2 cellular contexts compared by ENCODE assay signal in the genomic region with DNA sequence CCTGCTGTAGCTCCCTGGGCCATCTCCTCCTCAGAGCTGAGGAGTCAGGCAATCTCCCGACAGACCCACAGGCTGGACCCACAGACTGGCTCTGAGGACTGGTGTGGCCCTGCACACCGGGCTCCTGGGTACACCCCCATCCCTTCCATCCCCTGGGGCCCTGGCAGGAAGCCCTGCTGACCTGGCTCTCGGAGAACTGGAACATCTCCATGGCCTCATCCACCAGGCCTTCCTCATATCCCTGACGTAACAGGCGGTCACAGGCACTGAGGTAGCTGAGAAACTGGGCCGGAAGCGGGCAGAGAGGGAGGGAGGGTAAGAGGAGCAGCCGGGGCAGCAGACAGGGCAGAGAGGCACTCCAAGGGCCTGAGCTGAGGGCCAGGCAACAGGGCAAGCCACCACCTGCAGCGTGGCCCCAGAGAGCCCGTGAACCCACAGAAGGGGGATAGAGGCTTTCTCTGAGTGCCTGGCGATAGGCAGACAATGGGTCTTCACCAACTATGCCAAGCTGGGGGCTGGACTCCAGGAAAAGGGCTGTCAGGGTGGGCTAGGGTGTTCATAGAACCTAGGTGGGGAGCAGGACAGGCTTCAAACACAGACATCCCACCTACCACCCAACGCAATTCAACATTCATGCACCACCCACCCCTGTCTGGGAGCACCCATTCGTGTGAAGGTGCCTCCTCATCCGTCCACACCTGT.
TF ChIP-seq lines count a peak whose summit lies in the region.

No MANE protein-coding gene starts in this region.

TF ChIP-seq in SK-N-SH, 30 proteins besides CTCF, POLR2A, EP300 and RAD21 (continued from another document):
- TF ChIP-seq, protein P1, sequence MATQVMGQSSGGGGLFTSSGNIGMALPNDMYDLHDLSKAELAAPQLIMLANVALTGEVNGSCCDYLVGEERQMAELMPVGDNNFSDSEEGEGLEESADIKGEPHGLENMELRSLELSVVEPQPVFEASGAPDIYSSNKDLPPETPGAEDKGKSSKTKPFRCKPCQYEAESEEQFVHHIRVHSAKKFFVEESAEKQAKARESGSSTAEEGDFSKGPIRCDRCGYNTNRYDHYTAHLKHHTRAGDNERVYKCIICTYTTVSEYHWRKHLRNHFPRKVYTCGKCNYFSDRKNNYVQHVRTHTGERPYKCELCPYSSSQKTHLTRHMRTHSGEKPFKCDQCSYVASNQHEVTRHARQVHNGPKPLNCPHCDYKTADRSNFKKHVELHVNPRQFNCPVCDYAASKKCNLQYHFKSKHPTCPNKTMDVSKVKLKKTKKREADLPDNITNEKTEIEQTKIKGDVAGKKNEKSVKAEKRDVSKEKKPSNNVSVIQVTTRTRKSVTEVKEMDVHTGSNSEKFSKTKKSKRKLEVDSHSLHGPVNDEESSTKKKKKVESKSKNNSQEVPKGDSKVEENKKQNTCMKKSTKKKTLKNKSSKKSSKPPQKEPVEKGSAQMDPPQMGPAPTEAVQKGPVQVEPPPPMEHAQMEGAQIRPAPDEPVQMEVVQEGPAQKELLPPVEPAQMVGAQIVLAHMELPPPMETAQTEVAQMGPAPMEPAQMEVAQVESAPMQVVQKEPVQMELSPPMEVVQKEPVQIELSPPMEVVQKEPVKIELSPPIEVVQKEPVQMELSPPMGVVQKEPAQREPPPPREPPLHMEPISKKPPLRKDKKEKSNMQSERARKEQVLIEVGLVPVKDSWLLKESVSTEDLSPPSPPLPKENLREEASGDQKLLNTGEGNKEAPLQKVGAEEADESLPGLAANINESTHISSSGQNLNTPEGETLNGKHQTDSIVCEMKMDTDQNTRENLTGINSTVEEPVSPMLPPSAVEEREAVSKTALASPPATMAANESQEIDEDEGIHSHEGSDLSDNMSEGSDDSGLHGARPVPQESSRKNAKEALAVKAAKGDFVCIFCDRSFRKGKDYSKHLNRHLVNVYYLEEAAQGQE (IDR thresholded peaks at IDR 0.05; ENCODE audit: low read depth, low read length), result no peak
- TF ChIP-seq MAX (IDR thresholded peaks at IDR 0.05; ENCODE audit: low read depth), result no peak
- no peak for TF ChIP-seq CHD2 (IDR thresholded peaks at IDR 0.05; ENCODE audit: low read length, partially characterized antibody)
- no peak for TF ChIP-seq GATA2 (CRISPR knock-in tag; IDR thresholded peaks at IDR 0.05)
TF ChIP-seq in SK-N-SH: peak in this region for 0.

TF ChIP-seq in SK-N-SH treated with all-trans-retinoic acid at 6 μM for 48 hours, 23 proteins besides CTCF, POLR2A, EP300 and RAD21 (continued from another document):
- TF ChIP-seq PATZ1 (CRISPR knock-in tag; IDR thresholded peaks at IDR 0.05; ENCODE audit: borderline replicate concordance), result no peak
- no peak for TF ChIP-seq ZFP30 (CRISPR knock-in tag; IDR thresholded peaks at IDR 0.05)
- TF ChIP-seq ZC3H10 (CRISPR knock-in tag; IDR thresholded peaks at IDR 0.05), result no peak
- TF ChIP-seq, protein P2, sequence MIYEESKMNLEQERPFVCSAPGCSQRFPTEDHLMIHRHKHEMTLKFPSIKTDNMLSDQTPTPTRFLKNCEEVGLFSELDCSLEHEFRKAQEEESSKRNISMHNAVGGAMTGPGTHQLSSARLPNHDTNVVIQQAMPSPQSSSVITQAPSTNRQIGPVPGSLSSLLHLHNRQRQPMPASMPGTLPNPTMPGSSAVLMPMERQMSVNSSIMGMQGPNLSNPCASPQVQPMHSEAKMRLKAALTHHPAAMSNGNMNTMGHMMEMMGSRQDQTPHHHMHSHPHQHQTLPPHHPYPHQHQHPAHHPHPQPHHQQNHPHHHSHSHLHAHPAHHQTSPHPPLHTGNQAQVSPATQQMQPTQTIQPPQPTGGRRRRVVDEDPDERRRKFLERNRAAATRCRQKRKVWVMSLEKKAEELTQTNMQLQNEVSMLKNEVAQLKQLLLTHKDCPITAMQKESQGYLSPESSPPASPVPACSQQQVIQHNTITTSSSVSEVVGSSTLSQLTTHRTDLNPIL (CRISPR knock-in tag; IDR thresholded peaks at IDR 0.05; ENCODE audit: low read depth), result no peak
- no peak for TF ChIP-seq POU6F1 (CRISPR knock-in tag; IDR thresholded peaks at IDR 0.05; ENCODE audit: borderline replicate concordance, low read depth)
- TF ChIP-seq PPARA (CRISPR knock-in tag; IDR thresholded peaks at IDR 0.05; ENCODE audit: borderline replicate concordance), result no peak
- no peak for TF ChIP-seq TCF4 (CRISPR knock-in tag; IDR thresholded peaks at IDR 0.05; ENCODE audit: borderline replicate concordance)
- no peak for TF ChIP-seq OSR1 (CRISPR knock-in tag; IDR thresholded peaks at IDR 0.05)
- no peak for TF ChIP-seq ZFP3 (CRISPR knock-in tag; IDR thresholded peaks at IDR 0.05)
- no peak for TF ChIP-seq BACH2 (CRISPR knock-in tag; IDR thresholded peaks at IDR 0.05; ENCODE audit: borderline replicate concordance)
- no peak for TF ChIP-seq ISL1 (CRISPR knock-in tag; IDR thresholded peaks at IDR 0.05)
- TF ChIP-seq GLIS3 (CRISPR knock-in tag; IDR thresholded peaks at IDR 0.05), result no peak
- no peak for TF ChIP-seq SNAI2 (CRISPR knock-in tag; IDR thresholded peaks at IDR 0.05)
- no peak for TF ChIP-seq CSDC2 (CRISPR knock-in tag; IDR thresholded peaks at IDR 0.05)
- TF ChIP-seq CSRNP3 (CRISPR knock-in tag; IDR thresholded peaks at IDR 0.05), result no peak
- no peak for TF ChIP-seq ZNF8 (CRISPR knock-in tag; IDR thresholded peaks at IDR 0.05)
